1 cellular context compared by ENCODE assay signal in the genomic region with DNA sequence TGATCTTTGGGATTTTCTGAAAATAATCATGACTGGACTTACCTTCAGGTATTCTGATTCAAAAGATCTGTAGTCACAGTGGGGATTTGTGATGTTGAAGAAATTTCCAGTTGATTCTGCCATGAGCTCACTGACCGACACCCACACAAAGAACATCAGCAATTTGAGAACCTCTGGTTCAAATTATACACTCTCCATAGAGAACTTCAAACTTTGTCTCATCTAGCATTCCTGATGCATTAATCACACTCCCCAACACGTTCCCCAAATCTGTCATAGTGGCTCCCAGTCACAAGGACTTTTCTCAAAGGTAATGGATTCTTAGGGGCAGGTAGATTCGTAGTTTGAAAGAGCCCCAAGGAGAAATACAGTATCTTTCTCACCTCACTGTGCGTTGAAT.
TF ChIP-seq lines count a peak whose summit lies in the region.

No MANE protein-coding gene starts in this region.

TF ChIP-seq in IMR-90, 13 proteins besides CTCF, POLR2A, EP300 and RAD21 (continued from another document):
- TF ChIP-seq, protein P1, sequence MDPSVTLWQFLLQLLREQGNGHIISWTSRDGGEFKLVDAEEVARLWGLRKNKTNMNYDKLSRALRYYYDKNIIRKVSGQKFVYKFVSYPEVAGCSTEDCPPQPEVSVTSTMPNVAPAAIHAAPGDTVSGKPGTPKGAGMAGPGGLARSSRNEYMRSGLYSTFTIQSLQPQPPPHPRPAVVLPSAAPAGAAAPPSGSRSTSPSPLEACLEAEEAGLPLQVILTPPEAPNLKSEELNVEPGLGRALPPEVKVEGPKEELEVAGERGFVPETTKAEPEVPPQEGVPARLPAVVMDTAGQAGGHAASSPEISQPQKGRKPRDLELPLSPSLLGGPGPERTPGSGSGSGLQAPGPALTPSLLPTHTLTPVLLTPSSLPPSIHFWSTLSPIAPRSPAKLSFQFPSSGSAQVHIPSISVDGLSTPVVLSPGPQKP (IDR thresholded peaks at IDR 0.05; ENCODE audit: borderline replicate concordance, low read depth, low read length) = no peak
TF ChIP-seq in IMR-90: peak in this region for 1.
